In genomic region chr5:55601209-55601618, GRCh38 we compare ENCODE assay signal across 8 cellular contexts.
DNase-seq lines count a peak whose midpoint lies in the region; ATAC-seq and TF ChIP-seq lines count a peak whose summit lies in the region.

No MANE protein-coding gene starts in this region.

- no peaks in the 10 kb centered on the region for H3K79me2 ChIP-seq in H9 (ENCODE audit: insufficient read depth, low read length)

- H3K23me2 ChIP-seq in H9 (ENCODE audit: insufficient read length, low read depth, low read length, poor library complexity, severe bottlenecking), result no peaks in the 10 kb centered on the region

- H3K27me3 ChIP-seq in H9 (ENCODE audit: insufficient read depth, low read length), result no peaks in the 10 kb centered on the region

- TF ChIP-seq CTCF in 22Rv1 (IDR thresholded peaks at IDR 0.05), result no peak
- no peak for TF ChIP-seq CTCF in H9 (conservative IDR thresholded peaks at IDR 0.05)
- no peak for TF ChIP-seq CTCF in GM10266 (IDR thresholded peaks at IDR 0.05; ENCODE audit: control insufficient read depth, insufficient read depth, low read depth, missing control alignments)

- no peaks in the 10 kb centered on the region for H4K20me1 ChIP-seq in H9 (ENCODE audit: control insufficient read depth, insufficient read depth, insufficient read length)

- no peak overlapping the region for H3K9ac ChIP-seq in H9 (ENCODE audit: extremely low read depth, insufficient read length, low read length)

- H3K27ac ChIP-seq in 22Rv1 (peak overlapping the region; percentile 48), H9 (ENCODE audit: insufficient read length, low read depth, low read length) (no peak overlapping the region)

- no CpG with 5 or more reads among the region's 8 CpGs for WGBS in H9 (ENCODE audit: extremely low coverage, insufficient read length, low lambda C conversion rate)

- no peak overlapping the region for H3K4me2 ChIP-seq in H9 (ENCODE audit: insufficient read depth, insufficient read length, low read length)

- H3K27ac Mint-ChIP-seq in H9, result 0 out of 7 replicates have a peak overlapping the region, but pooled peaks of 2 of the 3 experiments have one; percentile 36 to 51
- H3K27ac Mint-ChIP-seq in activated naive CD4-positive, alpha-beta T cell treated with anti-CD3 and anti-CD28 coated beads, Interleukin-2, amount 50 U/mL, for 72 hours, result peak overlapping the region; percentile 85 to 87

- H3K18ac ChIP-seq in H9 (ENCODE audit: insufficient read length, low read depth, low read length), result no peak overlapping the region

- no peaks in the 10 kb centered on the region for H3K27me3 Mint-ChIP-seq in H9 (ENCODE audit: low read depth)

- H2BK15ac ChIP-seq in H9 (ENCODE audit: low read depth, low read length), result no peak overlapping the region

- no peaks in the 10 kb centered on the region for H3K9me3 Mint-ChIP-seq in H9
- H3K9me3 Mint-ChIP-seq in activated naive CD4-positive, alpha-beta T cell treated with anti-CD3 and anti-CD28 coated beads, Interleukin-2, amount 50 U/mL, for 72 hours, result no peaks in the 10 kb centered on the region

- no peak overlapping the region for H3T11ph ChIP-seq in H9 (ENCODE audit: low read length)

- H2BK120ac ChIP-seq in H9 (ENCODE audit: low read depth, low read length, poor library complexity, severe bottlenecking), result no peak overlapping the region

- H2BK12ac ChIP-seq in H9 (ENCODE audit: insufficient read length, low read depth, low read length), result no peak overlapping the region

- H4K8ac ChIP-seq in H9 (replicated peaks; ENCODE audit: insufficient read length, low read depth, low read length), result no peak overlapping the region

- H3K4me1 ChIP-seq in H9 (ENCODE audit: insufficient read depth, low read length), result peaks cover 6% of the 10 kb centered on the region; the same call in 1 of the 2 replicates

- H2BK20ac ChIP-seq in H9 (ENCODE audit: low read depth, low read length, poor library complexity, severe bottlenecking), result no peak overlapping the region

- no peaks in the 10 kb centered on the region for H3K79me1 ChIP-seq in H9 (ENCODE audit: insufficient read depth, low read depth, low read length, poor library complexity, severe bottlenecking)

- H3K4ac ChIP-seq in H9 (ENCODE audit: low read depth, low read length), result no peak overlapping the region

- intact Hi-C loops in Right ventricle myocardium superior (cut with DNase I), result loop anchor here (5.0 kb wide), 1 partner anchor 91 kb away; no protein-coding TSS in a partner anchor
- intact Hi-C loops in posterior vena cava (cut with DNase I), result loop anchor here in 1 of 2 donors (5.0 kb wide), 1 partner anchor 36 kb away; no protein-coding TSS in a partner anchor

- H4K91ac ChIP-seq in H9 (ENCODE audit: insufficient read length, low read depth, low read length), result no peak overlapping the region

- DNase-seq in H9 (no peak), Right ventricle myocardium superior (peak; percentile 89), posterior vena cava (ENCODE audit: low spot score) (peak; percentile 94), GM10266 (ENCODE audit: extremely low spot score) (no peak), activated gamma-delta T cell (lab: John Stamatoyannopoulos, UW) (no peak), DMS79 (lab: John Stamatoyannopoulos, UW) (no peak)
- DNase-seq in activated naive CD4-positive, alpha-beta T cell treated with anti-CD3 and anti-CD28 coated beads, Interleukin-2, amount 50 U/mL, for 72 hours (ENCODE audit: low spot score in 2 of 2), result no peak

- no peak overlapping the region for H3K4me3 Mint-ChIP-seq in H9

- no peak overlapping the region for H2AK5ac ChIP-seq in H9 (ENCODE audit: insufficient read length, low read length)

- no peaks in the 10 kb centered on the region for H3K36me3 Mint-ChIP-seq in H9 (ENCODE audit: insufficient read depth in 1 of 3, low read depth in 3 of 3)
- no peaks in the 10 kb centered on the region for H3K36me3 Mint-ChIP-seq in activated naive CD4-positive, alpha-beta T cell treated with anti-CD3 and anti-CD28 coated beads, Interleukin-2, amount 50 U/mL, for 72 hours

- H2BK5ac ChIP-seq in H9 (ENCODE audit: insufficient read length, low read length), result no peak overlapping the region

- H2AFZ ChIP-seq in H9 (ENCODE audit: low read length), result no peak overlapping the region

- H3K4me1 Mint-ChIP-seq in H9, result peaks cover 40 to 41% of the 10 kb centered on the region in 2 experiments

- H3K56ac ChIP-seq in H9 (ENCODE audit: insufficient read length, low read depth, low read length), result no peak overlapping the region

- no peak overlapping the region for H3K23ac ChIP-seq in H9 (ENCODE audit: insufficient read length, low read depth, low read length)

- H3K14ac ChIP-seq in H9 (ENCODE audit: insufficient read depth, low read length), result no peak overlapping the region

- H3K9me3 ChIP-seq in H9 (ENCODE audit: control insufficient read depth, low read depth, low read length), result no peaks in the 10 kb centered on the region

- peak in 1 of 2 donors; percentile 36 for ATAC-seq in activated naive CD4-positive, alpha-beta T cell treated with anti-CD3 and anti-CD28 coated beads, Interleukin-2, amount 50 U/mL, for 72 hours
- ATAC-seq in Right ventricle myocardium superior (ENCODE audit: poor library complexity), result peak; percentile 89

- H4K5ac ChIP-seq in H9 (ENCODE audit: insufficient read length, low read depth, low read length), result no peak overlapping the region

Comparison
In these comparisons a context has a peak if more than half of its experiments do, and no peak if none do; other contexts are left out.
1. DNase-seq: peak in Right ventricle myocardium superior (single experiment) and posterior vena cava (single experiment); none in H9 (single experiment), activated naive CD4-positive, alpha-beta T cell treated with anti-CD3 and anti-CD28 coated beads, Interleukin-2, amount 50 U/mL, for 72 hours (0 of 2), GM10266 (single experiment), activated gamma-delta T cell (single experiment) and DMS79 (single experiment).